8 cellular contexts compared by ENCODE assay signal in the genomic region with DNA sequence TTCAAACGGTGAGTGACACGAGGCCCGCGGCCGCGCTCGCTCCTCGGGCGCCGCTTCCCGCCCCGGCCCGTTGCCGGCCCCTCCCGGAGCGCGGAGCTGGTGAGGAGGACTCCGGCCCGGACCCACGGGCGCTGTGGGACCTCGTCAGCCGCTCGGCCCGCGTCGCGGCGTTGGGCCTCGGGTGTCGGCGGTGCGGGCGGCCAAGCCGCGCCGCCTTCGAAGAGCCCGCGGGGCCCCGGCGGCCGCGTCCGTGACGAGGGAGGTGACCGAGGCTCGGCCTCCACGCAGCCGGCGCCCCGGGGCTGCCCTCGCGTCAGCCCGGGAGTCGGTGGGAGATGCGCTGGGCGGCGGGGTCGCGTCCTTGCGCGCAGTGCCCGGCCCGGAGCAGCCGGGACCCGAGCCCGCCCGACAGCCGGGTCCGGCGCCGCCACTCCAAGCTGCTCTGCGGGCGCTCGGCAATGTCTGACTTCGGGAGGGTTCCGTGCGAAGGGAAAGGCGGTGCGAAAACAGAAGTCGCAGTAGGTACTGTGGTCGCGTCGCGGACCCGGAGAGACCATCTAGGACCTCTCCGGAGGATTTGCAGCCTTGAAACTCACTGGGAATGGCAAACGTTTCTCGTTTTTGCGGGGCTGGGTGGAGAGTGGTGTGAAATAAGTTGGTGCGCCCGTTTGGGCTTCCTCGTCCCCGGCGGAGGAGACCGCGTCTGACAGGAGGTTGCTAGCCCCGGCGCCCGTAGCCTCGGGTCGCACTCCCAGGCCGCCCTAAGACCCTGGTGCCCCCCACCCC. TPM values are rescaled to one million over a fixed set of nuclear protein-coding genes. Genes with fewer than 3 reads are reported as not detected.
DNase-seq lines count a peak whose midpoint lies in the region; ATAC-seq and TF ChIP-seq lines count a peak whose summit lies in the region.

No MANE protein-coding gene starts in this region.

- H3K27me3 ChIP-seq in Peyer's patch, result no peaks in the 10 kb centered on the region
- no peaks in the 10 kb centered on the region for H3K27me3 ChIP-seq in heart left ventricle

- DNase-seq in Peyer's patch, result peak; percentile 51 to 76 (median 72)
- DNase-seq in activated naive CD4-positive, alpha-beta T cell treated with anti-CD3 and anti-CD28 coated beads, Interleukin-2, amount 50 U/mL, for 72 hours (ENCODE audit: low spot score in 2 of 2), result peak; percentile 59 to 66
- peak; percentile 36 to 75 (median 47) for DNase-seq in heart left ventricle
- DNase-seq in putamen (ENCODE audit: low spot score), result peak; percentile 29
- DNase-seq in NCI-H446 treated with DMSO at 0.1 percent for 48 hours (lab: John Stamatoyannopoulos, UW), result no peak

- WGBS in heart left ventricle, 4 donors, result 0 to 1% (median 0%) methylated on average over 33 to 104 of the region's 104 CpGs

- peaks cover 16 to 17% of the 10 kb centered on the region in 2 donors for H3K36me3 Mint-ChIP-seq in activated naive CD4-positive, alpha-beta T cell treated with anti-CD3 and anti-CD28 coated beads, Interleukin-2, amount 50 U/mL, for 72 hours

- peak overlapping the region; percentile 82 to 97 (median 89) for H3K4me3 ChIP-seq in Peyer's patch
- peak overlapping the region; percentile 49 to 97 (median 82) for H3K4me3 ChIP-seq in heart left ventricle

- no peaks in the 10 kb centered on the region for H3K9me3 ChIP-seq in Peyer's patch
- no peaks in the 10 kb centered on the region for H3K9me3 ChIP-seq in heart left ventricle

- ATAC-seq in GM18519 (IDR thresholded peaks at IDR 0.05; ENCODE audit: low FRiP score, unreplicated experiment) (peak; percentile 16), HG02938 (IDR thresholded peaks at IDR 0.05; ENCODE audit: unreplicated experiment) (peak; percentile 7), heart left ventricle (peak in 3 of 4 donors; percentile 6 to 11 (median 8)), GM21786 (IDR thresholded peaks at IDR 0.05; ENCODE audit: unreplicated experiment) (no peak)
- peak; percentile 11 to 16 for ATAC-seq in activated naive CD4-positive, alpha-beta T cell treated with anti-CD3 and anti-CD28 coated beads, Interleukin-2, amount 50 U/mL, for 72 hours

- H3K27ac ChIP-seq in Peyer's patch (peak overlapping the region; percentile 95 to 99 (median 97)), heart left ventricle (peak overlapping the region; percentile 82 to 99 (median 95))

- H3K4me1 ChIP-seq in Peyer's patch (peaks cover 0 to 31% (median 10%) of the 10 kb centered on the region in 4 donors), heart left ventricle (peaks cover 13 to 67% (median 52%) of the 10 kb centered on the region in 12 donors)

- no peak for TF ChIP-seq CTCF in Peyer's patch (IDR thresholded peaks at IDR 0.05)
- TF ChIP-seq CTCF in heart left ventricle (IDR thresholded peaks at IDR 0.05), result no peak

- no peaks in the 10 kb centered on the region for H3K9me3 Mint-ChIP-seq in activated naive CD4-positive, alpha-beta T cell treated with anti-CD3 and anti-CD28 coated beads, Interleukin-2, amount 50 U/mL, for 72 hours

- H3K27ac Mint-ChIP-seq in activated naive CD4-positive, alpha-beta T cell treated with anti-CD3 and anti-CD28 coated beads, Interleukin-2, amount 50 U/mL, for 72 hours, result peak overlapping the region; percentile 93 to 98

- intact Hi-C loops in heart left ventricle (cut with DNase I), result loop anchor here in 7 of 10 donors (1.0 to 5.0 kb wide), 3 partner anchors 38 to 52 kb away; no protein-coding TSS in a partner anchor

- TF ChIP-seq POLR2A in Peyer's patch (IDR thresholded peaks at IDR 0.05) (no peak), heart left ventricle (IDR thresholded peaks at IDR 0.05) (no peak)

- H3K36me3 ChIP-seq in Peyer's patch (no peaks in the 10 kb centered on the region), heart left ventricle (no peaks in the 10 kb centered on the region)

RNA-seq across cellular contexts. Expression of gene SPEN, which starts 0.8 kb away (rescaled TPM):
- total RNA-seq in Peyer's patch, result 10 to 100 TPM; 51.8 to 94.9 (median 61.5) TPM
- total RNA-seq in activated naive CD4-positive, alpha-beta T cell treated with anti-CD3 and anti-CD28 coated beads, Interleukin-2, amount 50 U/mL, for 72 hours, result 10 to 100 TPM; 52.1 to 63.4 TPM
- 10 to 100 TPM; 18.3 to 41.5 (median 31.3) TPM for total RNA-seq in heart left ventricle
- polyA plus RNA-seq in heart left ventricle, result 10 to 100 TPM; 11.0 to 20.2 TPM

RNA-seq across cellular contexts. Expression of gene UQCRHL, which starts 40.9 kb away (rescaled TPM):
- total RNA-seq in Peyer's patch (1 to 10 TPM; 1.3 to 2.5 (median 1.6) TPM), heart left ventricle (1 to 10 TPM; 2.0 to 7.5 (median 3.8) TPM)
- total RNA-seq in activated naive CD4-positive, alpha-beta T cell treated with anti-CD3 and anti-CD28 coated beads, Interleukin-2, amount 50 U/mL, for 72 hours, result 1 to 10 TPM; 2.2 to 2.5 TPM
- polyA plus RNA-seq in heart left ventricle, result 1 to 10 TPM; 6.6 to 9.8 TPM
